1 cellular context compared by ENCODE assay signal in the genomic region with DNA sequence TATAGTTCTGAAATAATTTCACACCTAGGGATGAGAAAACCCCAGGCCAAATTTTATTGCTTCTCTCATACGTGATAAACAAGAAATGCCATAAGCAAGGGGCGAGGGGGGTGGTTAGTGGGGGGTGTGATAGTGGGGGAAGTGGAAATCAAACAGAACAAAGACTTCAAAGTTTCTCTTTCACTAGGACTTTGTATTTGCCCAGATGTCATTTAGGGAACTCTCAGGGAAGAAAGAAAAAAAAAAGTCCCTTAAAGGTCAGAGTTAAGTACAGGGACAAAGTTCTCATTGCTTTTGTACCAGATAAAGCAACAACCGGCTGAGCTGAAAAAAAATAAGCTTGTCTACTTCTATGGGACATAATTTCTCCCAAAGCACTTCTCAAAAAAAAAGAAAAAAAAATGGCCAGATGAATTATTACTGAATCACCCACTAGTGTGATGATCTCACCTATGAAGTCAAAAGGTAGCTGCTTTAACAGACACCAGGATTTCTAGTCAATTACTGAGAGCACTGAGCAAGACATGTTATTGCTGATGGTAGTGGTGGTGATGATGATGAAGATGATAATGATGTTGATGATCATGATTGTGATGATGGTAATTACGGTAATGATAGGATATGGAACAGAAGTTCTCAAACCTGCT.
TF ChIP-seq lines count a peak whose summit lies in the region.

No MANE protein-coding gene starts in this region.

TF ChIP-seq in HEK293, 187 proteins besides CTCF, POLR2A, EP300 and RAD21 (continued from another document):
- TF ChIP-seq, protein P1, sequence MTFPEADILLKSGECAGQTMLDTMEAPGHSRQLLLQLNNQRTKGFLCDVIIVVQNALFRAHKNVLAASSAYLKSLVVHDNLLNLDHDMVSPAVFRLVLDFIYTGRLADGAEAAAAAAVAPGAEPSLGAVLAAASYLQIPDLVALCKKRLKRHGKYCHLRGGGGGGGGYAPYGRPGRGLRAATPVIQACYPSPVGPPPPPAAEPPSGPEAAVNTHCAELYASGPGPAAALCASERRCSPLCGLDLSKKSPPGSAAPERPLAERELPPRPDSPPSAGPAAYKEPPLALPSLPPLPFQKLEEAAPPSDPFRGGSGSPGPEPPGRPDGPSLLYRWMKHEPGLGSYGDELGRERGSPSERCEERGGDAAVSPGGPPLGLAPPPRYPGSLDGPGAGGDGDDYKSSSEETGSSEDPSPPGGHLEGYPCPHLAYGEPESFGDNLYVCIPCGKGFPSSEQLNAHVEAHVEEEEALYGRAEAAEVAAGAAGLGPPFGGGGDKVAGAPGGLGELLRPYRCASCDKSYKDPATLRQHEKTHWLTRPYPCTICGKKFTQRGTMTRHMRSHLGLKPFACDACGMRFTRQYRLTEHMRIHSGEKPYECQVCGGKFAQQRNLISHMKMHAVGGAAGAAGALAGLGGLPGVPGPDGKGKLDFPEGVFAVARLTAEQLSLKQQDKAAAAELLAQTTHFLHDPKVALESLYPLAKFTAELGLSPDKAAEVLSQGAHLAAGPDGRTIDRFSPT (tag by site-specific recombination; IDR thresholded peaks at IDR 0.05): no peak
- TF ChIP-seq, protein P2, sequence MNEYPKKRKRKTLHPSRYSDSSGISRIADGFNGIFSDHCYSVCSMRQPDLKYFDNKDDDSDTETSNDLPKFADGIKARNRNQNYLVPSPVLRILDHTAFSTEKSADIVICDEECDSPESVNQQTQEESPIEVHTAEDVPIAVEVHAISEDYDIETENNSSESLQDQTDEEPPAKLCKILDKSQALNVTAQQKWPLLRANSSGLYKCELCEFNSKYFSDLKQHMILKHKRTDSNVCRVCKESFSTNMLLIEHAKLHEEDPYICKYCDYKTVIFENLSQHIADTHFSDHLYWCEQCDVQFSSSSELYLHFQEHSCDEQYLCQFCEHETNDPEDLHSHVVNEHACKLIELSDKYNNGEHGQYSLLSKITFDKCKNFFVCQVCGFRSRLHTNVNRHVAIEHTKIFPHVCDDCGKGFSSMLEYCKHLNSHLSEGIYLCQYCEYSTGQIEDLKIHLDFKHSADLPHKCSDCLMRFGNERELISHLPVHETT (tag by site-specific recombination; IDR thresholded peaks at IDR 0.05): no peak
- TF ChIP-seq ZNF514 (tag by site-specific recombination; IDR thresholded peaks at IDR 0.05) (no peak), ZBTB21 (tag by site-specific recombination; IDR thresholded peaks at IDR 0.05) (peak; percentile 93), ZNF184 (tag by site-specific recombination; IDR thresholded peaks at IDR 0.05) (no peak), ZNF138 (tag by site-specific recombination; IDR thresholded peaks at IDR 0.05; ENCODE audit: borderline replicate concordance) (no peak), ZNF623 (tag by site-specific recombination; IDR thresholded peaks at IDR 0.05) (no peak), ZNF777 (tag by site-specific recombination; IDR thresholded peaks at IDR 0.05; ENCODE audit: borderline replicate concordance) (no peak), ZNF629 (tag by site-specific recombination; IDR thresholded peaks at IDR 0.05) (peak; percentile 92), SCRT1 (tag by site-specific recombination; IDR thresholded peaks at IDR 0.05; ENCODE audit: borderline replicate concordance) (no peak), ZNF404 (tag by site-specific recombination; IDR thresholded peaks at IDR 0.05) (no peak), ZNF174 (tag by site-specific recombination; IDR thresholded peaks at IDR 0.05) (no peak), ZNF366 (tag by site-specific recombination; conservative IDR thresholded peaks at IDR 0.05) (peak; percentile 32; the same call in 1 of the 2 replicates)
- TF ChIP-seq, protein P3, sequence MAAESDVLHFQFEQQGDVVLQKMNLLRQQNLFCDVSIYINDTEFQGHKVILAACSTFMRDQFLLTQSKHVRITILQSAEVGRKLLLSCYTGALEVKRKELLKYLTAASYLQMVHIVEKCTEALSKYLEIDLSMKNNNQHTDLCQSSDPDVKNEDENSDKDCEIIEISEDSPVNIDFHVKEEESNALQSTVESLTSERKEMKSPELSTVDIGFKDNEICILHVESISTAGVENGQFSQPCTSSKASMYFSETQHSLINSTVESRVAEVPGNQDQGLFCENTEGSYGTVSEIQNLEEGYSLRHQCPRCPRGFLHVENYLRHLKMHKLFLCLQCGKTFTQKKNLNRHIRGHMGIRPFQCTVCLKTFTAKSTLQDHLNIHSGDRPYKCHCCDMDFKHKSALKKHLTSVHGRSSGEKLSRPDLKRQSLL (tag by site-specific recombination; IDR thresholded peaks at IDR 0.05): no peak
- TF ChIP-seq, protein P4, sequence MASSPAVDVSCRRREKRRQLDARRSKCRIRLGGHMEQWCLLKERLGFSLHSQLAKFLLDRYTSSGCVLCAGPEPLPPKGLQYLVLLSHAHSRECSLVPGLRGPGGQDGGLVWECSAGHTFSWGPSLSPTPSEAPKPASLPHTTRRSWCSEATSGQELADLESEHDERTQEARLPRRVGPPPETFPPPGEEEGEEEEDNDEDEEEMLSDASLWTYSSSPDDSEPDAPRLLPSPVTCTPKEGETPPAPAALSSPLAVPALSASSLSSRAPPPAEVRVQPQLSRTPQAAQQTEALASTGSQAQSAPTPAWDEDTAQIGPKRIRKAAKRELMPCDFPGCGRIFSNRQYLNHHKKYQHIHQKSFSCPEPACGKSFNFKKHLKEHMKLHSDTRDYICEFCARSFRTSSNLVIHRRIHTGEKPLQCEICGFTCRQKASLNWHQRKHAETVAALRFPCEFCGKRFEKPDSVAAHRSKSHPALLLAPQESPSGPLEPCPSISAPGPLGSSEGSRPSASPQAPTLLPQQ (tag by site-specific recombination; IDR thresholded peaks at IDR 0.05): peak; percentile 27; the same call in 1 of the 2 replicates
TF ChIP-seq in HEK293: peak in this region for 7.
